ENCODE assay signal across 18 cellular contexts in genomic region chr1:115501476-115501875, GRCh38.
"Had no signal": no experiment of that assay in that cellular context is flagged by ENCODE, and none has a peak within 500 bp of the region (broad histone marks: within the 10 kb centered on the region; RNA-seq: fewer than 3 reads in every experiment).

No MANE protein-coding gene starts in this region.

- H3K4me2 ChIP-seq: neural progenitor cell had no signal

- H3K4me1 Mint-ChIP-seq: activated CD4-positive, alpha-beta T cell treated with anti-CD3 and anti-CD28 coated beads, Interleukin-2, amount 10 ng/mL, durations not matched to agents 24 days and 14 days; activated naive CD8-positive, alpha-beta T cell treated with anti-CD3 and anti-CD28 coated beads for 36 hours had no signal

- H2AFZ ChIP-seq: neural progenitor cell had no signal

- H3K4me3 Mint-ChIP-seq: activated CD4-positive, alpha-beta T cell treated with anti-CD3 and anti-CD28 coated beads, Interleukin-2, amount 10 ng/mL, durations not matched to agents 24 days and 14 days; activated CD8-positive, alpha-beta T cell treated with anti-CD3 and anti-CD28 coated beads, Interleukin-2, amount 10 ng/mL, durations not matched to agents 7 days and 5 days; activated naive CD8-positive, alpha-beta T cell treated with anti-CD3 and anti-CD28 coated beads for 36 hours; neural progenitor cell; stimulated activated naive CD8-positive, alpha-beta T cell treated with anti-CD3 and anti-CD28 coated beads, Interleukin-15, Interleukin-2, amounts not matched to agents 100 ng/mL and 50 ng/mL, for 24 hours had no signal

- H3K4me3 ChIP-seq: heart left ventricle, lung, neural progenitor cell, ovary, sigmoid colon, spleen, suprapubic skin had no signal

- ATAC-seq: activated CD8-positive, alpha-beta T cell treated with anti-CD3 and anti-CD28 coated beads, Interleukin-2, amount 10 ng/mL, durations not matched to agents 7 days and 5 days; heart left ventricle had no signal

- H3K9me3 Mint-ChIP-seq: activated CD4-positive, alpha-beta T cell treated with anti-CD3 and anti-CD28 coated beads, Interleukin-2, amount 10 ng/mL, durations not matched to agents 24 days and 14 days; activated naive CD8-positive, alpha-beta T cell treated with anti-CD3 and anti-CD28 coated beads for 36 hours; stimulated activated naive CD8-positive, alpha-beta T cell treated with anti-CD3 and anti-CD28 coated beads, Interleukin-15, Interleukin-2, amounts not matched to agents 100 ng/mL and 50 ng/mL, for 24 hours had no signal

- H3K27ac ChIP-seq: heart left ventricle, neural progenitor cell, ovary, sigmoid colon, spleen, suprapubic skin had no signal

- H3K27ac Mint-ChIP-seq: activated CD4-positive, alpha-beta T cell treated with anti-CD3 and anti-CD28 coated beads, Interleukin-2, amount 10 ng/mL, durations not matched to agents 24 days and 14 days; activated CD8-positive, alpha-beta T cell treated with anti-CD3 and anti-CD28 coated beads, Interleukin-2, amount 10 ng/mL, durations not matched to agents 7 days and 5 days; activated naive CD8-positive, alpha-beta T cell treated with anti-CD3 and anti-CD28 coated beads for 36 hours; neural progenitor cell; stimulated activated naive CD8-positive, alpha-beta T cell treated with anti-CD3 and anti-CD28 coated beads, Interleukin-15, Interleukin-2, amounts not matched to agents 100 ng/mL and 50 ng/mL, for 24 hours had no signal

- H3K9ac ChIP-seq: neural progenitor cell had no signal

- H3K27me3 ChIP-seq: heart left ventricle, neural progenitor cell, ovary, sigmoid colon, suprapubic skin had no signal

- H3K36me3 Mint-ChIP-seq: activated naive CD8-positive, alpha-beta T cell treated with anti-CD3 and anti-CD28 coated beads for 36 hours; neural progenitor cell had no signal

- DNase-seq: activated CD4-positive, alpha-beta T cell treated with anti-CD3 and anti-CD28 coated beads, Interleukin-2, amount 10 ng/mL, durations not matched to agents 24 days and 14 days; activated CD4-positive, CD25-positive, alpha-beta regulatory T cell; activated CD8-positive, alpha-beta memory T cell treated with anti-CD3 and anti-CD28 coated beads, Interleukin-2, amount 50 U/mL, for 4 hours; activated CD8-positive, alpha-beta T cell treated with anti-CD3 and anti-CD28 coated beads, Interleukin-2, amount 10 ng/mL, durations not matched to agents 7 days and 5 days; activated gamma-delta T cell; activated naive CD8-positive, alpha-beta T cell treated with anti-CD3 and anti-CD28 coated beads for 36 hours; activated T-cell treated with anti-CD3 and anti-CD28 coated beads, Interleukin-2, amount 50 U/mL, for 48 hours; cortex of kidney; effector memory CD4-positive, alpha-beta T cell; heart left ventricle; ovary; sigmoid colon; spleen; trophoblast cell had no signal

- H3K4me1 ChIP-seq: heart left ventricle, neural progenitor cell, spleen, suprapubic skin had no signal

- H3K36me3 ChIP-seq: heart left ventricle, neural progenitor cell, ovary, sigmoid colon, spleen, suprapubic skin had no signal

- H3K9me3 ChIP-seq: heart left ventricle, ovary, sigmoid colon, suprapubic skin had no signal
